8 cellular contexts compared by ENCODE assay signal in genomic region chr4:7043521-7044414, GRCh38. TPM values are rescaled to one million over a fixed set of nuclear protein-coding genes. Genes with fewer than 3 reads are reported as not detected.
A peak's percentile ranks its signal among the peaks of the same experiment; 100 is the strongest.
DNase-seq lines count a peak whose midpoint lies in the region; ATAC-seq lines count a peak whose summit lies in the region.

No MANE protein-coding gene starts in this region.

- ATAC-seq in GM21529 (IDR thresholded peaks at IDR 0.05; ENCODE audit: unreplicated experiment), result peak; percentile 6
- ATAC-seq in stimulated activated memory B cell treated with anti-CD40 and anti-IgM and Interleukin-4, amounts not matched to agents 10 μg/mL and 1 μg/mL and 100 μg/mL, for 72 hours, result peak; percentile 61

- H4K5ac ChIP-seq in mesendoderm (ENCODE audit: low read length), result no peak overlapping the region

- peak overlapping the region; percentile 72 for H3K23ac ChIP-seq in mesendoderm (ENCODE audit: low read length)

- H3K27ac Mint-ChIP-seq in activated CD4-positive, alpha-beta T cell treated with anti-CD3 and anti-CD28 coated beads, Interleukin-2, amount 10 ng/mL, durations not matched to agents 24 days and 14 days, result peak overlapping the region; percentile 69
- peak overlapping the region; percentile 73 for H3K27ac Mint-ChIP-seq in stimulated activated memory B cell treated with anti-CD40 and anti-IgM and Interleukin-4, amounts not matched to agents 10 μg/mL and 1 μg/mL and 100 μg/mL, for 72 hours

- H3K4me1 ChIP-seq in mesendoderm (ENCODE audit: control insufficient read depth, low read depth, low read length), result peaks cover 2% of the 10 kb centered on the region

- H3K4me3 Mint-ChIP-seq in activated CD4-positive, alpha-beta T cell treated with anti-CD3 and anti-CD28 coated beads, Interleukin-2, amount 10 ng/mL, durations not matched to agents 24 days and 14 days, result peak overlapping the region; percentile 91
- peak overlapping the region; percentile 94 for H3K4me3 Mint-ChIP-seq in stimulated activated memory B cell treated with anti-CD40 and anti-IgM and Interleukin-4, amounts not matched to agents 10 μg/mL and 1 μg/mL and 100 μg/mL, for 72 hours

- H3K27ac ChIP-seq in mesendoderm (ENCODE audit: low read depth, low read length), result peak overlapping the region; percentile 62

- intact Hi-C loops in activated CD4-positive, alpha-beta T cell treated with anti-CD3 and anti-CD28 coated beads, Interleukin-2, amount 10 ng/mL, durations not matched to agents 24 days and 14 days (cut with micrococcal nuclease), result loop anchor here (1.0 to 5.0 kb wide), 4 partner anchors 25 to 146 kb away; partner anchors contain the start of gene GRPEL1

- H3K4me1 Mint-ChIP-seq in activated CD4-positive, alpha-beta T cell treated with anti-CD3 and anti-CD28 coated beads, Interleukin-2, amount 10 ng/mL, durations not matched to agents 24 days and 14 days, result peaks cover 42% of the 10 kb centered on the region
- H3K4me1 Mint-ChIP-seq in stimulated activated memory B cell treated with anti-CD40 and anti-IgM and Interleukin-4, amounts not matched to agents 10 μg/mL and 1 μg/mL and 100 μg/mL, for 72 hours, result peaks cover 57% of the 10 kb centered on the region

- DNase-seq in EL (peak; percentile 45), dermis blood vessel endothelial cell (peak; percentile 63), mesendoderm (peak; percentile 40), NCI-H128 (lab: John Stamatoyannopoulos, UW; ENCODE audit: unreplicated experiment) (no peak)
- DNase-seq in Jurkat, Clone E6-1 (ENCODE audit: low read depth, low spot score), result no peak
- DNase-seq in activated CD4-positive, alpha-beta T cell treated with anti-CD3 and anti-CD28 coated beads, Interleukin-2, amount 10 ng/mL, durations not matched to agents 24 days and 14 days, result peak; percentile 86

- peak overlapping the region; percentile 76 for H3K4me3 ChIP-seq in Jurkat, Clone E6-1 (ENCODE audit: low read length)
- H3K4me3 ChIP-seq in mesendoderm (ENCODE audit: low read length), result peak overlapping the region; percentile 75

- H2BK15ac ChIP-seq in mesendoderm (replicated peaks; ENCODE audit: low read depth), result no peak overlapping the region

- peaks cover 35% of the 10 kb centered on the region for H3K79me1 ChIP-seq in mesendoderm (ENCODE audit: low read length)

- H3K27me3 Mint-ChIP-seq in activated CD4-positive, alpha-beta T cell treated with anti-CD3 and anti-CD28 coated beads, Interleukin-2, amount 10 ng/mL, durations not matched to agents 24 days and 14 days, result peaks cover 12% of the 10 kb centered on the region
- no peaks in the 10 kb centered on the region for H3K27me3 Mint-ChIP-seq in stimulated activated memory B cell treated with anti-CD40 and anti-IgM and Interleukin-4, amounts not matched to agents 10 μg/mL and 1 μg/mL and 100 μg/mL, for 72 hours

- no peak overlapping the region for H2AK5ac ChIP-seq in mesendoderm (ENCODE audit: low read length)

- WGBS in mesendoderm (ENCODE audit: extremely low coverage, insufficient coverage, low lambda C conversion rate), result no CpG with 5 or more reads among the region's 88 CpGs

- peak overlapping the region; percentile 79 for H3K4me2 ChIP-seq in mesendoderm (ENCODE audit: low read length)

- peak overlapping the region; percentile 94 for H3K9ac ChIP-seq in mesendoderm (ENCODE audit: low read length)

- H3K36me3 ChIP-seq in mesendoderm (ENCODE audit: control insufficient read depth, insufficient read depth, low read length), result no peaks in the 10 kb centered on the region

- peak overlapping the region; percentile 90 for H3K18ac ChIP-seq in mesendoderm (ENCODE audit: low read length)

- H3K36me3 Mint-ChIP-seq in activated CD4-positive, alpha-beta T cell treated with anti-CD3 and anti-CD28 coated beads, Interleukin-2, amount 10 ng/mL, durations not matched to agents 24 days and 14 days (ENCODE audit: low read depth), result peaks cover 9% of the 10 kb centered on the region
- H3K36me3 Mint-ChIP-seq in stimulated activated memory B cell treated with anti-CD40 and anti-IgM and Interleukin-4, amounts not matched to agents 10 μg/mL and 1 μg/mL and 100 μg/mL, for 72 hours, result peaks cover 15% of the 10 kb centered on the region

- peak overlapping the region; percentile 32 for H2BK120ac ChIP-seq in mesendoderm (ENCODE audit: low read depth, low read length)

- peak overlapping the region; percentile 99 for H3K56ac ChIP-seq in mesendoderm (ENCODE audit: low read length)

- peak overlapping the region; percentile 77 for H4K8ac ChIP-seq in mesendoderm (ENCODE audit: low read depth, low read length)

- peaks cover 32% of the 10 kb centered on the region for H3K79me2 ChIP-seq in mesendoderm (ENCODE audit: control insufficient read depth, insufficient read depth, low read length)

- H3K27me3 ChIP-seq in mesendoderm (ENCODE audit: insufficient read depth, low read length, poor library complexity), result peaks cover 6% of the 10 kb centered on the region

- H2BK5ac ChIP-seq in mesendoderm (ENCODE audit: low read length), result no peak overlapping the region

- peak overlapping the region; percentile 4 for H3K4ac ChIP-seq in mesendoderm (ENCODE audit: low read depth, low read length)

- H3K9me3 Mint-ChIP-seq in activated CD4-positive, alpha-beta T cell treated with anti-CD3 and anti-CD28 coated beads, Interleukin-2, amount 10 ng/mL, durations not matched to agents 24 days and 14 days, result no peaks in the 10 kb centered on the region
- H3K9me3 Mint-ChIP-seq in stimulated activated memory B cell treated with anti-CD40 and anti-IgM and Interleukin-4, amounts not matched to agents 10 μg/mL and 1 μg/mL and 100 μg/mL, for 72 hours, result no peaks in the 10 kb centered on the region

RNA-seq across cellular contexts. Expression of gene TADA2B, which starts 0.6 kb away (rescaled TPM):
- 11.9 TPM for polyA plus RNA-seq in Jurkat, Clone E6-1 (2012; ENCODE audit: insufficient read depth, insufficient read length)
- total RNA-seq in activated CD4-positive, alpha-beta T cell treated with anti-CD3 and anti-CD28 coated beads, Interleukin-2, amount 10 ng/mL, durations not matched to agents 24 days and 14 days, result 12.9 and 13.3 TPM in 2 replicates
- 10.4 and 13.3 TPM in 2 replicates for total RNA-seq in dermis blood vessel endothelial cell
- polyA plus RNA-seq in mesendoderm (2013, experiment 1 of 2), result 8.0 TPM
- 8.3 TPM for polyA plus RNA-seq in mesendoderm (2013, experiment 2 of 2)

RNA-seq across cellular contexts. Expression of gene GRPEL1, which starts 24.1 kb away (rescaled TPM):
- 106 TPM for polyA plus RNA-seq in Jurkat, Clone E6-1 (2012; ENCODE audit: insufficient read depth, insufficient read length)
- 100 and 106 TPM in 2 replicates for total RNA-seq in activated CD4-positive, alpha-beta T cell treated with anti-CD3 and anti-CD28 coated beads, Interleukin-2, amount 10 ng/mL, durations not matched to agents 24 days and 14 days
- 32.3 and 52.4 TPM in 2 replicates for total RNA-seq in dermis blood vessel endothelial cell
- 27.2 TPM for polyA plus RNA-seq in mesendoderm (2013, experiment 1 of 2)
- 28.8 TPM for polyA plus RNA-seq in mesendoderm (2013, experiment 2 of 2)

Comparison
In these comparisons a context has a peak if more than half of its experiments do, and no peak if none do; other contexts are left out.
1. DNase-seq: peak in EL (single experiment), activated CD4-positive, alpha-beta T cell treated with anti-CD3 and anti-CD28 coated beads, Interleukin-2, amount 10 ng/mL, durations not matched to agents 24 days and 14 days (single experiment), dermis blood vessel endothelial cell (single experiment) and mesendoderm (single experiment); none in Jurkat, Clone E6-1 (single experiment) and NCI-H128 (single experiment).